In the genomic region with DNA sequence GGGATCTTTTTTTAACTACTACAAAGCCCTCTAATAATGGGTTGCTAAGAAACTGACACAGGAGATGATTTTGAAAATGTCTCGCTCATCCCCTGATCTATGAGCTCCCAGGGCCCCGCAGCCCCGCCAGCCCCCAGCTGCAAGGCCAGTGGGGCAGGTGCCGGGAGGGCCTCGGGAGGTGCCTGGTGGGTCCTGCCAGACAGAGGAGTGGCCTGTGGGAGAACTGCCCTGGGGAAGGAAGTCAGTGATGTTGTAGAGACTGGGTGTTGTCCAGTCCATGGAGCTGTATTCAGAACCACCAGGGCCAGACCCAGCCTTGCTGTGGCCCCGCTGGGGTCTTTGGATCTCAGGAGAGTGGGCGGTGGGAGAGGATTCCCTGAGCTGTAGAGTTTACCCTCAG, we compare ENCODE assay signal across 22 cellular contexts.
"Had no signal": no experiment of that assay in that cellular context is flagged by ENCODE, and none has a peak within 500 bp of the region (broad histone marks: within the 10 kb centered on the region; RNA-seq: fewer than 3 reads in every experiment).

No MANE protein-coding gene starts in this region.

- ATAC-seq: activated CD4-positive, CD25-positive, alpha-beta regulatory T cell treated with anti-CD3 and anti-CD28 coated beads, Interleukin-2, amount 50 U/mL, for 24 hours; left lung; right cardiac atrium; stimulated activated naive CD8-positive, alpha-beta T cell treated with anti-CD3 and anti-CD28 coated beads, Interleukin-15, amount 100 ng/mL, for 72 hours had no signal

- DNase-seq: activated CD4-positive, alpha-beta memory T cell treated with anti-CD3 and anti-CD28 coated beads, Interleukin-2, amount 10 ng/mL, durations not matched to agents 7 days and 5 days; activated CD4-positive, alpha-beta T cell treated with anti-CD3 and anti-CD28 coated beads, Interleukin-2, amount 10 ng/mL, durations not matched to agents 24 days and 14 days; activated gamma-delta T cell; anterior cingulate cortex; brain microvascular endothelial cell; caudate nucleus; dermis blood vessel endothelial cell; effector CD8-positive, alpha-beta T cell; erythroblast; foreskin fibroblast; right cardiac atrium; stimulated activated CD4-positive, alpha-beta T cell treated with anti-CD3 and anti-CD28 coated beads, Interleukin-1b, Interleukin-23, amount 100 ng/mL, for 48 hours; stimulated activated naive CD8-positive, alpha-beta T cell treated with anti-CD3 and anti-CD28 coated beads, Interleukin-15, amount 100 ng/mL, for 72 hours had no signal

- H3K4me1 Mint-ChIP-seq: activated CD4-positive, alpha-beta memory T cell treated with anti-CD3 and anti-CD28 coated beads, Interleukin-2, amount 10 ng/mL, durations not matched to agents 7 days and 5 days; activated CD4-positive, alpha-beta T cell treated with anti-CD3 and anti-CD28 coated beads, Interleukin-2, amount 10 ng/mL, durations not matched to agents 24 days and 14 days; activated naive CD4-positive, alpha-beta T cell treated with anti-CD3 and anti-CD28 coated beads, Interleukin-2, amount 50 U/mL, for 24 hours; memory B cell had no signal

- FAIRE-seq: urothelium cell line had no signal

- H3K36me3 Mint-ChIP-seq: activated naive CD4-positive, alpha-beta T cell treated with anti-CD3 and anti-CD28 coated beads, Interleukin-2, amount 50 U/mL, for 24 hours; memory B cell had no signal

- H3K9me3 Mint-ChIP-seq: activated CD4-positive, alpha-beta memory T cell treated with anti-CD3 and anti-CD28 coated beads, Interleukin-2, amount 10 ng/mL, durations not matched to agents 7 days and 5 days; activated CD4-positive, alpha-beta T cell treated with anti-CD3 and anti-CD28 coated beads, Interleukin-2, amount 10 ng/mL, durations not matched to agents 24 days and 14 days; activated naive CD4-positive, alpha-beta T cell treated with anti-CD3 and anti-CD28 coated beads, Interleukin-2, amount 50 U/mL, for 24 hours; activated T-helper 1 cell treated with anti-CD3 and anti-CD28 coated beads, Interleukin-12 subunit alpha, Interleukin-12 subunit beta, Interleukin-2, Interleukin-4 antibody, amounts not matched to agents 30 ng/mL and 10 ng/mL and 1 ng/mL, durations not matched to agents 14 hours and 24 hours and 36 hours; memory B cell; neural crest cell; stimulated activated naive CD8-positive, alpha-beta T cell treated with anti-CD3 and anti-CD28 coated beads, Interleukin-15, amount 100 ng/mL, for 72 hours had no signal

- H3K27me3 ChIP-seq: tibial nerve had no signal

- H3K9me3 ChIP-seq: left lung, prostate gland, tibial nerve had no signal

- H3K27ac ChIP-seq: brain microvascular endothelial cell, left lung, prostate gland, tibial nerve had no signal

- H3K4me3 Mint-ChIP-seq: activated CD4-positive, alpha-beta memory T cell treated with anti-CD3 and anti-CD28 coated beads, Interleukin-2, amount 10 ng/mL, durations not matched to agents 7 days and 5 days; activated CD4-positive, alpha-beta T cell treated with anti-CD3 and anti-CD28 coated beads, Interleukin-2, amount 10 ng/mL, durations not matched to agents 24 days and 14 days; activated naive CD4-positive, alpha-beta T cell treated with anti-CD3 and anti-CD28 coated beads, Interleukin-2, amount 50 U/mL, for 24 hours; activated T-helper 1 cell treated with anti-CD3 and anti-CD28 coated beads, Interleukin-12 subunit alpha, Interleukin-12 subunit beta, Interleukin-2, Interleukin-4 antibody, amounts not matched to agents 30 ng/mL and 10 ng/mL and 1 ng/mL, durations not matched to agents 14 hours and 24 hours and 36 hours; memory B cell; neural crest cell; stimulated activated naive CD8-positive, alpha-beta T cell treated with anti-CD3 and anti-CD28 coated beads, Interleukin-15, amount 100 ng/mL, for 72 hours had no signal

- H3K27me3 Mint-ChIP-seq: activated CD4-positive, alpha-beta memory T cell treated with anti-CD3 and anti-CD28 coated beads, Interleukin-2, amount 10 ng/mL, durations not matched to agents 7 days and 5 days; activated CD4-positive, alpha-beta T cell treated with anti-CD3 and anti-CD28 coated beads, Interleukin-2, amount 10 ng/mL, durations not matched to agents 24 days and 14 days had no signal

- H3K4me1 ChIP-seq: left lung, prostate gland had no signal

- H3K27ac Mint-ChIP-seq: activated CD4-positive, alpha-beta memory T cell treated with anti-CD3 and anti-CD28 coated beads, Interleukin-2, amount 10 ng/mL, durations not matched to agents 7 days and 5 days; activated CD4-positive, alpha-beta T cell treated with anti-CD3 and anti-CD28 coated beads, Interleukin-2, amount 10 ng/mL, durations not matched to agents 24 days and 14 days; activated naive CD4-positive, alpha-beta T cell treated with anti-CD3 and anti-CD28 coated beads, Interleukin-2, amount 50 U/mL, for 24 hours; activated T-helper 1 cell treated with anti-CD3 and anti-CD28 coated beads, Interleukin-12 subunit alpha, Interleukin-12 subunit beta, Interleukin-2, Interleukin-4 antibody, amounts not matched to agents 30 ng/mL and 10 ng/mL and 1 ng/mL, durations not matched to agents 14 hours and 24 hours and 36 hours; memory B cell; stimulated activated naive CD8-positive, alpha-beta T cell treated with anti-CD3 and anti-CD28 coated beads, Interleukin-15, amount 100 ng/mL, for 72 hours had no signal

- H3K36me3 ChIP-seq: brain microvascular endothelial cell, left lung, prostate gland, tibial nerve had no signal

- H3K4me3 ChIP-seq: left lung, prostate gland, tibial nerve had no signal
